Comparison of ENCODE assay signal across 2 cellular contexts in genomic region chr6:132751828-132752227, GRCh38.
TF ChIP-seq lines count a peak whose summit lies in the region.

No MANE protein-coding gene starts in this region.

TF ChIP-seq in GM12891, 5 proteins besides CTCF, POLR2A, EP300 and RAD21:
- TF ChIP-seq PAX5 (IDR thresholded peaks at IDR 0.05; ENCODE audit: insufficient read depth, low read length, severe bottlenecking): no peak
- TF ChIP-seq TAF1 (IDR thresholded peaks at IDR 0.05; ENCODE audit: low read depth, low read length): no peak
- TF ChIP-seq SPI1 (IDR thresholded peaks at IDR 0.05; ENCODE audit: low read depth, low read length): no peak
- TF ChIP-seq POLR2AphosphoS5 (IDR thresholded peaks at IDR 0.05; ENCODE audit: low read depth, low read length): no peak
- no peak for TF ChIP-seq POU2F2 (IDR thresholded peaks at IDR 0.05; ENCODE audit: low read depth, low read length)

TF ChIP-seq in GM12878, 131 proteins besides CTCF, POLR2A, EP300 and RAD21:
- TF ChIP-seq KDM1A (IDR thresholded peaks at IDR 0.05; ENCODE audit: borderline replicate concordance) (no peak), GABPA (IDR thresholded peaks at IDR 0.05; ENCODE audit: low read depth) (no peak), CHD1 (IDR thresholded peaks at IDR 0.05; ENCODE audit: low read depth, low read length) (no peak), CREB1 (IDR thresholded peaks at IDR 0.05; ENCODE audit: low read depth) (no peak), WRNIP1 (IDR thresholded peaks at IDR 0.05; ENCODE audit: borderline replicate concordance, low read depth, low read length) (no peak), PML (IDR thresholded peaks at IDR 0.05; ENCODE audit: low read length) (no peak), RFX5 (IDR thresholded peaks at IDR 0.05; ENCODE audit: low read depth, low read length) (no peak), IRF4 (IDR thresholded peaks at IDR 0.05; ENCODE audit: low read depth, low read length) (no peak), RB1 (IDR thresholded peaks at IDR 0.05; ENCODE audit: borderline replicate concordance) (no peak), PAX8 (IDR thresholded peaks at IDR 0.05) (no peak), SREBF1 (IDR thresholded peaks at IDR 0.05; ENCODE audit: low read length) (no peak), SMC3 (IDR thresholded peaks at IDR 0.05; ENCODE audit: borderline replicate concordance, low read length) (no peak)
